Comparison of ENCODE assay signal across 6 cellular contexts in the genomic region with DNA sequence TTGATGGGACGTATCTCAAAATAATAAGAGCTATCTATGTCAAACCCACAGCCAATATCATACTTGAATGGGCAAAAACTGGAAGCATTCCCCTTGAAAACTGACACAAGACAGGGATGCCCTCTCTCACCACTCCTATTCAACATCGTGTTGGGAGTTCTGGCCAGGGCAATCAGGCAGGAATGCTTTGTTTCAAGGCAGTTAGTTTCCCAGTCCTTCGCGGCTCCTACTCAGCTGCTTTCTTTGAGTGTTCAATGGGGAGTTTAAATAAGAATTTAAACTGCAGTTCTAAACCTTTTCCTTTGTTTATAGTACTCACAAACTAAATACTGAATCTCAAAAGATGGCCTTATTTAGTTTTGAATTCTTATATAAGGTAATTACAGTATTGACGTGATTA.
DNase-seq lines count a peak whose midpoint lies in the region; ATAC-seq and TF ChIP-seq lines count a peak whose summit lies in the region.
"Not testable (repeated sequence)": the region's sequence is repeated elsewhere in the genome, so short reads cannot be mapped to it uniquely, and the experiment has no call there.

No MANE protein-coding gene starts in this region.

- not testable (repeated sequence) for H3K27me3 Mint-ChIP-seq in WTC11 (ENCODE audit: low read depth); endodermal cell (ENCODE audit: insufficient read depth)

- H2BK12ac ChIP-seq in neuronal stem cell (ENCODE audit: low read length) = not testable (repeated sequence)

- not testable (repeated sequence) for H3K23ac ChIP-seq in mesendoderm (ENCODE audit: low read length); neuronal stem cell (ENCODE audit: low read depth, low read length, poor library complexity)

- not testable (repeated sequence) for H3K4me2 ChIP-seq in mesendoderm (ENCODE audit: low read length); neuronal stem cell (ENCODE audit: insufficient read depth, low read length, poor library complexity, severe bottlenecking)

- not testable (repeated sequence) for H2BK5ac ChIP-seq in mesendoderm (ENCODE audit: low read length); neuronal stem cell (ENCODE audit: low read length)

- H3K4ac ChIP-seq in mesendoderm (ENCODE audit: low read depth, low read length); neuronal stem cell (ENCODE audit: low read length): not testable (repeated sequence)

- CTCF ChIA-PET in WTC11 (lab: Charles Lee) = not testable (repeated sequence)

- WGBS in endodermal cell (ENCODE audit: insufficient coverage in 1 of 2, insufficient read length in 1 of 2), 2 experiments = 61% methylated on average over 5 of the region's 5 CpGs; no CpG with 5 or more reads in 1 of the 2 experiments
- WGBS in mesendoderm (ENCODE audit: extremely low coverage, insufficient coverage, low lambda C conversion rate) = no CpG with 5 or more reads among the region's 5 CpGs
- WGBS in neuronal stem cell (ENCODE audit: extremely low coverage in 2 of 2, insufficient read length in 2 of 2, insufficient replicate concordance in 1 of 2), 2 donors = no CpG with 5 or more reads among the region's 5 CpGs

- peak overlapping the region; percentile 54 for H3K27ac ChIP-seq in HUES48 (ENCODE audit: low read depth, low read length)
- not testable (repeated sequence) for H3K27ac ChIP-seq in endodermal cell (ENCODE audit: low read depth, low read length); iPS-20b (ENCODE audit: low read length); mesendoderm (ENCODE audit: low read depth, low read length); neuronal stem cell (replicated peaks; ENCODE audit: low read length)

- H2AFZ ChIP-seq in neuronal stem cell (ENCODE audit: low read length) = not testable (repeated sequence)

- H3K79me2 ChIP-seq in mesendoderm (ENCODE audit: control insufficient read depth, insufficient read depth, low read length) = not testable (repeated sequence)

- H4K91ac ChIP-seq in neuronal stem cell (ENCODE audit: low read depth, low read length, poor library complexity) = not testable (repeated sequence)

- not testable (repeated sequence) for H3K4me3 ChIP-seq in HUES48 (ENCODE audit: low read depth, low read length); endodermal cell (ENCODE audit: low read length); iPS-20b (ENCODE audit: low read length); mesendoderm (ENCODE audit: low read length); neuronal stem cell (ENCODE audit: low read length in 2 of 2)

- not testable (repeated sequence) for H3K36me3 Mint-ChIP-seq in WTC11; endodermal cell (ENCODE audit: low read depth)

- H3K18ac ChIP-seq in mesendoderm (ENCODE audit: low read length); neuronal stem cell (ENCODE audit: low read length): not testable (repeated sequence)

- H4K8ac ChIP-seq in mesendoderm (ENCODE audit: low read depth, low read length); neuronal stem cell (ENCODE audit: low read depth, low read length): not testable (repeated sequence)

- not testable (repeated sequence) for H3K4me3 Mint-ChIP-seq in WTC11, endodermal cell

- not testable (repeated sequence) for H3K56ac ChIP-seq in mesendoderm (ENCODE audit: low read length)

- not testable (repeated sequence) for TF ChIP-seq CTCF in WTC11 (IDR thresholded peaks at IDR 0.05); endodermal cell (conservative IDR thresholded peaks at IDR 0.05)

- not testable (repeated sequence) for H3K4me1 Mint-ChIP-seq in WTC11, endodermal cell

- H3K9me3 ChIP-seq in HUES48 (ENCODE audit: control insufficient read depth, insufficient read depth, low read length); endodermal cell (ENCODE audit: control insufficient read depth, low read length); iPS-20b (ENCODE audit: insufficient read depth, low read depth, low read length); neuronal stem cell (replicated peaks in 1 of 2; ENCODE audit: control insufficient read depth in 2 of 2, insufficient read depth in 1 of 2, low read depth in 1 of 2, low read length in 2 of 2): not testable (repeated sequence)

- H4K5ac ChIP-seq in mesendoderm (ENCODE audit: low read length) = not testable (repeated sequence)

- POLR2A ChIA-PET in WTC11 (lab: Charles Lee) = not testable (repeated sequence)

- H2AK5ac ChIP-seq in mesendoderm (ENCODE audit: low read length); neuronal stem cell (ENCODE audit: low read depth, low read length): not testable (repeated sequence)

- H3K14ac ChIP-seq in neuronal stem cell (ENCODE audit: low read length) = not testable (repeated sequence)

- H3K4me1 ChIP-seq in HUES48 (ENCODE audit: control insufficient read depth, insufficient read depth, low read length); endodermal cell (ENCODE audit: control insufficient read depth, insufficient read depth, low read length); iPS-20b (ENCODE audit: insufficient read depth, low read length); mesendoderm (ENCODE audit: control insufficient read depth, low read depth, low read length); neuronal stem cell (ENCODE audit: control insufficient read depth in 2 of 2, insufficient read depth in 1 of 2, low read depth in 1 of 2, low read length in 2 of 2): not testable (repeated sequence)

- H3K9me3 Mint-ChIP-seq in WTC11, endodermal cell: not testable (repeated sequence)

- peak overlapping the region; percentile 45; the same call in 1 of the 2 replicates for H3K27ac Mint-ChIP-seq in WTC11
- H3K27ac Mint-ChIP-seq in endodermal cell = not testable (repeated sequence)

- DNase-seq in WTC11 (ENCODE audit: low spot score) (peak; percentile 26), endodermal cell (peak; percentile 55), mesendoderm (peak; percentile 40), neuronal stem cell (ENCODE audit: low spot score) (peak; percentile 60)

- H3K79me1 ChIP-seq in mesendoderm (ENCODE audit: low read length); neuronal stem cell (ENCODE audit: low read depth, low read length): not testable (repeated sequence)

- not testable (repeated sequence) for H3K27me3 ChIP-seq in HUES48 (ENCODE audit: control insufficient read depth, insufficient read depth, low read length); endodermal cell (ENCODE audit: control insufficient read depth, insufficient read depth, low read length, poor library complexity, severe bottlenecking); iPS-20b (ENCODE audit: insufficient read depth, low read length); mesendoderm (ENCODE audit: insufficient read depth, low read length, poor library complexity); neuronal stem cell (ENCODE audit: control insufficient read depth in 3 of 3, insufficient read depth in 3 of 3, low read depth in 1 of 3, low read length in 3 of 3)

- not testable (repeated sequence) for H3K9ac ChIP-seq in HUES48 (ENCODE audit: low read depth, low read length); endodermal cell (ENCODE audit: extremely low read depth, low read length, poor library complexity, severe bottlenecking); mesendoderm (ENCODE audit: low read length); neuronal stem cell (ENCODE audit: low read depth, low read length, poor library complexity)
- peak overlapping the region; percentile 39; the same call in 1 of the 2 replicates for H3K9ac ChIP-seq in iPS-20b (ENCODE audit: low read depth, low read length)

- not testable (repeated sequence) for H3K36me3 ChIP-seq in HUES48 (ENCODE audit: control insufficient read depth, insufficient read depth, low read length); endodermal cell (ENCODE audit: control insufficient read depth, insufficient read depth, low read length); iPS-20b (ENCODE audit: insufficient read depth, low read depth, low read length); mesendoderm (ENCODE audit: control insufficient read depth, insufficient read depth, low read length); neuronal stem cell (replicated peaks in 1 of 2; ENCODE audit: control insufficient read depth in 2 of 2, insufficient read depth in 2 of 2, low read length in 2 of 2)

- ATAC-seq in WTC11 = peak; percentile 75

- not testable (repeated sequence) for H2BK15ac ChIP-seq in mesendoderm (replicated peaks; ENCODE audit: low read depth); neuronal stem cell (ENCODE audit: low read length)

- H2BK120ac ChIP-seq in mesendoderm (ENCODE audit: low read depth, low read length); neuronal stem cell (ENCODE audit: low read depth, low read length): not testable (repeated sequence)
